ENCODE assay signal across 1 cellular context in genomic region chr2:231667497-231667896, GRCh38.
TF ChIP-seq lines count a peak whose summit lies in the region.

No MANE protein-coding gene starts in this region.

TF ChIP-seq in H1, 55 proteins besides CTCF, POLR2A, EP300 and RAD21 (continued from another document):
- TF ChIP-seq SP4 (IDR thresholded peaks at IDR 0.05; ENCODE audit: low read length) = no peak
- no peak for TF ChIP-seq SRF (IDR thresholded peaks at IDR 0.05; ENCODE audit: low read depth, low read length)
- no peak for TF ChIP-seq MAFK (IDR thresholded peaks at IDR 0.05; ENCODE audit: low read depth, low read length)
- no peak for TF ChIP-seq CHD1 (IDR thresholded peaks at IDR 0.05; ENCODE audit: low read depth, low read length)
- TF ChIP-seq SIX5 (IDR thresholded peaks at IDR 0.05; ENCODE audit: low read depth, low read length) = no peak
- no peak for TF ChIP-seq SIN3A (conservative IDR thresholded peaks at IDR 0.05 in 1 of 2, IDR thresholded peaks at IDR 0.05 in 1 of 2; ENCODE audit: low read depth in 1 of 2, low read length in 2 of 2)
- TF ChIP-seq POLR2AphosphoS5 (IDR thresholded peaks at IDR 0.05; ENCODE audit: low read depth, low read length) = no peak
- no peak for TF ChIP-seq CTBP2 (IDR thresholded peaks at IDR 0.05; ENCODE audit: borderline replicate concordance, insufficient read depth, insufficient read length, low read length)
- no peak for TF ChIP-seq SP2 (IDR thresholded peaks at IDR 0.05; ENCODE audit: low read length)
- no peak for TF ChIP-seq EZH2 (IDR thresholded peaks at IDR 0.05; ENCODE audit: low read depth, low read length, severe bottlenecking)
- TF ChIP-seq TBP (IDR thresholded peaks at IDR 0.05; ENCODE audit: low read depth, low read length) = no peak
- no peak for TF ChIP-seq CREB1 (IDR thresholded peaks at IDR 0.05)
- no peak for TF ChIP-seq RXRA (IDR thresholded peaks at IDR 0.05; ENCODE audit: insufficient read depth, low read depth, low read length)
- TF ChIP-seq ATF3 (IDR thresholded peaks at IDR 0.05; ENCODE audit: insufficient read depth, low read depth, low read length) = no peak
- no peak for TF ChIP-seq CHD2 (IDR thresholded peaks at IDR 0.05; ENCODE audit: low read length)
TF ChIP-seq in H1: peak in this region for 0.
